ENCODE assay signal across 1 cellular context in genomic region chr6:27805347-27805746, GRCh38.
TF ChIP-seq lines count a peak whose summit lies in the region.

No MANE protein-coding gene starts in this region.

TF ChIP-seq in GM23338, 12 proteins besides CTCF, POLR2A, EP300 and RAD21 (continued from another document):
- no peak for TF ChIP-seq ZNF462 (CRISPR knock-in tag; IDR thresholded peaks at IDR 0.05)
- no peak for TF ChIP-seq STAT1 (IDR thresholded peaks at IDR 0.05; ENCODE audit: unreplicated experiment)
- TF ChIP-seq JUNB (IDR thresholded peaks at IDR 0.05; ENCODE audit: unreplicated experiment) = no peak
- no peak for TF ChIP-seq EZH2 (IDR thresholded peaks at IDR 0.05; ENCODE audit: low read depth, unreplicated experiment)
- TF ChIP-seq POLR2AphosphoS5 (IDR thresholded peaks at IDR 0.05; ENCODE audit: low read depth) = no peak
- no peak for TF ChIP-seq NANOG (IDR thresholded peaks at IDR 0.05; ENCODE audit: borderline replicate concordance)
- TF ChIP-seq CREB1 (CRISPR knock-in tag; IDR thresholded peaks at IDR 0.05; ENCODE audit: low read depth) = no peak
- TF ChIP-seq REST (IDR thresholded peaks at IDR 0.05; ENCODE audit: unreplicated experiment) = no peak
- no peak for TF ChIP-seq ZNF114 (CRISPR knock-in tag; IDR thresholded peaks at IDR 0.05)
- no peak for TF ChIP-seq ETS1 (IDR thresholded peaks at IDR 0.05)
- no peak for TF ChIP-seq EZH2phosphoT487 (IDR thresholded peaks at IDR 0.05; ENCODE audit: unreplicated experiment)
TF ChIP-seq in GM23338: peak in this region for 0.
